8 cellular contexts compared by ENCODE assay signal in genomic region chr15:65824031-65824743, GRCh38. TPM values are rescaled to one million over a fixed set of nuclear protein-coding genes. Genes with fewer than 3 reads are reported as not detected.
DNase-seq lines count a peak whose midpoint lies in the region; ATAC-seq and TF ChIP-seq lines count a peak whose summit lies in the region.

No MANE protein-coding gene starts in this region.

- in situ Hi-C loops in Panc1 (cut with HindIII; ENCODE audit: low pct_unique_long_range_greater_than_20kb, low sequenced_read_pairs), result no loop called here

- 61% methylated on average over 7 of the region's 7 CpGs for WGBS in right lobe of liver (ENCODE audit: insufficient coverage, low coverage, low lambda C conversion rate, missing lambda C conversion rate)

- intact Hi-C loops in Panc1 (cut with micrococcal nuclease; ENCODE audit: unreplicated experiment) (loop anchor here (10.0 kb wide), 1 partner anchor 189 kb away; no protein-coding TSS in a partner anchor), right lobe of liver (cut with DNase I) (no loop called here), uterus (cut with DNase I; ENCODE audit: low total_unique reads) (no loop called here)

- DNase-seq in DMS 273 treated with DMSO at 0.1 percent for 48 hours (lab: John Stamatoyannopoulos, UW), result peak; percentile 32
- peak; percentile 60 for DNase-seq in HT1080 (ENCODE audit: low read depth)
- no peak for DNase-seq in Panc1 (ENCODE audit: low read depth, low spot score)
- peak; percentile 89 for DNase-seq in dermis blood vessel endothelial cell
- DNase-seq in right lobe of liver, result peak in 1 of 3 donors; percentile 62
- peak; percentile 28 to 48 for DNase-seq in uterus
- DNase-seq in stimulated activated CD8-positive, alpha-beta memory T cell treated with anti-CD3 and anti-CD28 coated beads, Interleukin-4, amount 100 ng/mL, for 48 hours, result no peak

- peak; percentile 99 for ATAC-seq in Panc1
- peak; percentile 92 to 97 (median 92) for ATAC-seq in right lobe of liver
- ATAC-seq in GM21529 (IDR thresholded peaks at IDR 0.05; ENCODE audit: unreplicated experiment), result no peak

- CTCF ChIA-PET in Panc1 (lab: Charles Lee), result interaction anchor here (0.5 to 1.1 kb wide), 4 partner anchors 8 to 76 kb away, joined by 3 to 5 read pairs (median 4); no protein-coding TSS in a partner anchor

- H3K4me1 ChIP-seq in Panc1 (ENCODE audit: control insufficient read depth, insufficient read depth, low read length) (no peaks in the 10 kb centered on the region), right lobe of liver (no peaks in the 10 kb centered on the region), uterus (no peaks in the 10 kb centered on the region)

- TF ChIP-seq POLR2A in right lobe of liver (IDR thresholded peaks at IDR 0.05) (no peak), uterus (IDR thresholded peaks at IDR 0.05) (no peak)

- POLR2A ChIA-PET in Panc1 (lab: Charles Lee), result no interaction called here

- H3K27me3 ChIP-seq in Panc1 (ENCODE audit: control insufficient read depth, insufficient read depth, low read length) (no peaks in the 10 kb centered on the region), right lobe of liver (no peaks in the 10 kb centered on the region), uterus (no peaks in the 10 kb centered on the region)

- BruUV-seq in Panc1 (replicated peaks; lab: Mats Ljungman, UMichigan), result no TSS peak

- no peak overlapping the region for H3K27ac ChIP-seq in Panc1 (ENCODE audit: low read length)
- H3K27ac ChIP-seq in right lobe of liver, result no peak overlapping the region
- no peak overlapping the region for H3K27ac ChIP-seq in uterus

- H3K9me3 ChIP-seq in Panc1 (ENCODE audit: control insufficient read depth, insufficient read depth, low read depth, low read length), result no peaks in the 10 kb centered on the region
- H3K9me3 ChIP-seq in right lobe of liver, result no peaks in the 10 kb centered on the region
- H3K9me3 ChIP-seq in uterus, result no peaks in the 10 kb centered on the region

- peak; percentile 90 for TF ChIP-seq CTCF in Panc1 (IDR thresholded peaks at IDR 0.05)
- peak; percentile 55 to 74 (median 67) for TF ChIP-seq CTCF in right lobe of liver (IDR thresholded peaks at IDR 0.05)
- TF ChIP-seq CTCF in uterus (IDR thresholded peaks at IDR 0.05), result peak; percentile 31 to 68 (median 54)

- no peak overlapping the region for H3K4me3 ChIP-seq in Panc1 (ENCODE audit: low read depth in 2 of 2, low read length in 2 of 2)
- no peak overlapping the region for H3K4me3 ChIP-seq in right lobe of liver
- H3K4me3 ChIP-seq in uterus, result no peak overlapping the region

- H3K36me3 ChIP-seq in Panc1 (ENCODE audit: control insufficient read depth, insufficient read depth, low read length) (no peaks in the 10 kb centered on the region), right lobe of liver (no peaks in the 10 kb centered on the region), uterus (no peaks in the 10 kb centered on the region)

RNA-seq across cellular contexts. Expression of gene DENND4A, which starts 32.1 kb away (rescaled TPM):
- total RNA-seq in HT1080 (2014; rRNA removed; shearing (Covaris generic)), result 8.5 and 9.5 TPM in 2 replicates
- 10.1 and 10.4 TPM in 2 replicates for polyA plus RNA-seq in HT1080 (2015; cell fraction: cytosol; rRNA removed)
- polyA plus RNA-seq in HT1080 (2015; cell fraction: nucleus; rRNA removed), result 17.6 and 18.6 TPM in 2 replicates
- total RNA-seq in Panc1 (2021; ENCODE audit: unreplicated experiment) (14.4 TPM), dermis blood vessel endothelial cell (27.6 and 41.5 TPM in 2 replicates), right lobe of liver (10 to 100 TPM; 12.7 to 32.4 (median 21.5) TPM), uterus (10 to 100 TPM; 27.1 to 75.3 (median 52.8) TPM)
- 6.8 TPM for polyA plus RNA-seq in Panc1 (2012; ENCODE audit: insufficient read length)

RNA-seq across cellular contexts. Expression of gene RAB11A, which starts 45.1 kb away (rescaled TPM):
- total RNA-seq in HT1080 (2014; rRNA removed; shearing (Covaris generic)), result 198 and 272 TPM in 2 replicates
- 297 and 309 TPM in 2 replicates for polyA plus RNA-seq in HT1080 (2015; cell fraction: cytosol; rRNA removed)
- 183 and 223 TPM in 2 replicates for polyA plus RNA-seq in HT1080 (2015; cell fraction: nucleus; rRNA removed)
- 263 TPM for total RNA-seq in Panc1 (2021; ENCODE audit: unreplicated experiment)
- polyA plus RNA-seq in Panc1 (2012; ENCODE audit: insufficient read length), result 211 TPM
- total RNA-seq in dermis blood vessel endothelial cell, result 485 and 795 TPM in 2 replicates
- 100 to 1,000 TPM in 1 of 6 experiments, 10 to 100 TPM in 5; 50.3 to 110 (median 81.6) TPM for total RNA-seq in right lobe of liver
- 100 to 1,000 TPM in 2 of 4 donors, 10 to 100 TPM in 2; 62.0 to 213 (median 151) TPM for total RNA-seq in uterus

Comparison
In these comparisons a context has a peak if more than half of its experiments do, and no peak if none do; other contexts are left out.
1. DNase-seq: peak in DMS 273 treated with DMSO at 0.1 percent for 48 hours (single experiment), HT1080 (single experiment), dermis blood vessel endothelial cell (single experiment) and uterus (2 of 2); none in Panc1 (single experiment) and stimulated activated CD8-positive, alpha-beta memory T cell treated with anti-CD3 and anti-CD28 coated beads, Interleukin-4, amount 100 ng/mL, for 48 hours (single experiment).
2. Peak in every context shown above with its lines, with median percentiles within 50 percentile points of each other: CTCF ChIP-seq.